Comparison of ENCODE assay signal across 19 cellular contexts in genomic region chr15:53527996-53528395, GRCh38.
DNase-seq lines count a peak whose midpoint lies in the region; ATAC-seq, FAIRE-seq and TF ChIP-seq lines count a peak whose summit lies in the region.
"Had no signal": no experiment of that assay in that cellular context is flagged by ENCODE, and none has a peak within 500 bp of the region (broad histone marks: within the 10 kb centered on the region; RNA-seq: fewer than 3 reads in every experiment).

No MANE protein-coding gene starts in this region.

- no peaks in the 10 kb centered on the region for H3K9me3 ChIP-seq in A549
- no peaks in the 10 kb centered on the region for H3K9me3 ChIP-seq in upper lobe of right lung
- H3K9me3 ChIP-seq: Caco-2 had no signal

- H3K4me2 ChIP-seq in A549, result peak overlapping the region; percentile 34; the same call in 2 of the 3 replicates

- TF ChIP-seq POLR2A in A549 (IDR thresholded peaks at IDR 0.05; ENCODE audit: low read length), result no peak
- no peak for TF ChIP-seq POLR2A in erythroblast (IDR thresholded peaks at IDR 0.05; ENCODE audit: low read length)

- ATAC-seq in A549 (no peak), upper lobe of right lung (no peak)
- ATAC-seq: GM12878, HCT116 had no signal

- no peak for TF ChIP-seq RAD21 in A549 (conservative IDR thresholded peaks at IDR 0.05 in 1 of 2, IDR thresholded peaks at IDR 0.05 in 1 of 2)

- H3K36me3 ChIP-seq in upper lobe of right lung, result no peaks in the 10 kb centered on the region
- H3K36me3 ChIP-seq: BLaER1 had no signal

- H3K27me3 ChIP-seq in upper lobe of right lung, result no peaks in the 10 kb centered on the region
- H3K27me3 ChIP-seq: BLaER1 had no signal

- CTCF ChIA-PET in A549 (lab: Yijun Ruan, JAX), result no interaction called here

- TF ChIP-seq CTCF in A549 (IDR thresholded peaks at IDR 0.05) (no peak), upper lobe of right lung (IDR thresholded peaks at IDR 0.05) (no peak)

- intact Hi-C loops in upper lobe of right lung (cut with DNase I), result no loop called here

- peaks cover 23% of the 10 kb centered on the region for H3K4me1 ChIP-seq in A549
- H3K4me1 ChIP-seq in upper lobe of right lung, result no peaks in the 10 kb centered on the region

- peak; percentile 90 for FAIRE-seq in A549 (lab: Jason Lieb, UNC)
- FAIRE-seq: GM12878, GM18507, H54, HTR-8/SVneo had no signal

- DNase-seq in DMS 273 (lab: John Stamatoyannopoulos, UW; ENCODE audit: unreplicated experiment) (peak; percentile 1), DMS 273 treated with DMSO at 0.1 percent for 48 hours (lab: John Stamatoyannopoulos, UW) (no peak), NCI-H2171 treated with DMSO at 0.1 percent for 48 hours (lab: John Stamatoyannopoulos, UW) (peak; percentile 7), NCI-H2171 (lab: John Stamatoyannopoulos, UW) (no peak), A549 (ENCODE audit: low read depth in 1 of 2, low spot score in 1 of 2) (peak in 1 of 2 experiments; percentile 22), erythroblast (lab: John Stamatoyannopoulos, UW) (peak; percentile 11 to 59), substantia nigra (lab: John Stamatoyannopoulos, UW) (no peak), upper lobe of right lung (no peak)
- DNase-seq: AML-193; Caco-2; CD8-positive, alpha-beta memory T cell; GM23248 had no signal

- H3K4me3 ChIP-seq in A549, result no peak overlapping the region
- no peak overlapping the region for H3K4me3 ChIP-seq in upper lobe of right lung
- H3K4me3 ChIP-seq: BLaER1, GM12878, GM23248 had no signal

- POLR2A ChIA-PET in A549 (lab: Yijun Ruan, JAX), result no interaction called here

- peak in 1 of 2 experiments; percentile 30; a peak in 1 of 5 replicates for TF ChIP-seq EP300 in A549 (IDR thresholded peaks at IDR 0.05)

- H3K27ac ChIP-seq in A549 (no peak overlapping the region; a peak in 2 of 6 replicates), substantia nigra (ENCODE audit: low read depth, low read length, poor library complexity, severe bottlenecking) (no peak overlapping the region), upper lobe of right lung (no peak overlapping the region)
- H3K27ac ChIP-seq: 22Rv1, BLaER1, GM23248 had no signal

TF ChIP-seq in A549, 52 proteins besides CTCF, POLR2A, EP300 and RAD21:
- peak; percentile 84 for TF ChIP-seq GATA3 (IDR thresholded peaks at IDR 0.05; ENCODE audit: borderline replicate concordance)
- TF ChIP-seq HDAC2 (IDR thresholded peaks at IDR 0.05), result no peak
- no peak for TF ChIP-seq RCOR1 (IDR thresholded peaks at IDR 0.05; ENCODE audit: low read depth, low read length)
- TF ChIP-seq CEBPB (IDR thresholded peaks at IDR 0.05), result no peak; a peak in 1 of 4 replicates
- TF ChIP-seq E2F6 (IDR thresholded peaks at IDR 0.05; ENCODE audit: borderline replicate concordance, low read depth), result no peak
- TF ChIP-seq SMC3 (IDR thresholded peaks at IDR 0.05), result no peak
- peak; percentile 36; the same call in 1 of the 2 replicates for TF ChIP-seq JUNB (IDR thresholded peaks at IDR 0.05)
- TF ChIP-seq RNF2 (IDR thresholded peaks at IDR 0.05; ENCODE audit: borderline replicate concordance, low read depth), result no peak
- TF ChIP-seq MYC (IDR thresholded peaks at IDR 0.05; ENCODE audit: borderline replicate concordance, low read length), result no peak
- TF ChIP-seq FOXS1 (CRISPR knock-in tag; IDR thresholded peaks at IDR 0.05), result no peak
- TF ChIP-seq ATOH8 (CRISPR knock-in tag; IDR thresholded peaks at IDR 0.05; ENCODE audit: low read depth), result no peak
- TF ChIP-seq ZC3H11A (IDR thresholded peaks at IDR 0.05), result no peak
- no peak for TF ChIP-seq REST (IDR thresholded peaks at IDR 0.05)

Comparison
In these comparisons a context has a peak if more than half of its experiments do, and no peak if none do; other contexts are left out.
1. DNase-seq: peak in DMS 273 (single experiment), NCI-H2171 treated with DMSO at 0.1 percent for 48 hours (single experiment) and erythroblast (2 of 2); none in DMS 273 treated with DMSO at 0.1 percent for 48 hours (single experiment), NCI-H2171 (single experiment), substantia nigra (0 of 49) and upper lobe of right lung (single experiment).